Comparison of ENCODE assay signal across 28 cellular contexts in genomic region chr20:7853493-7853892, GRCh38.
"Had no signal": no experiment of that assay in that cellular context is flagged by ENCODE, and none has a peak within 500 bp of the region (broad histone marks: within the 10 kb centered on the region; RNA-seq: fewer than 3 reads in every experiment).

No MANE protein-coding gene starts in this region.

- H3K27me3 Mint-ChIP-seq: brain had no signal

- H3K9me3 Mint-ChIP-seq: activated T-cell treated with anti-CD3 and anti-CD28 coated beads, Interleukin-2, amount 50 U/mL, for 24 hours; activated T-helper 1 cell treated with anti-CD3 and anti-CD28 coated beads, Interleukin-12 subunit alpha, Interleukin-12 subunit beta, Interleukin-2, Interleukin-4 antibody, amounts not matched to agents 30 ng/mL and 10 ng/mL and 1 ng/mL, durations not matched to agents 14 hours and 24 hours and 36 hours; T-helper 1 cell treated with Interleukin-12 subunit alpha and Interleukin-12 subunit beta and Interleukin-4 antibody, amounts not matched to agents 30 μg/mL and 1 μg/mL, for 36 hours had no signal

- H3K36me3 Mint-ChIP-seq: activated naive CD4-positive, alpha-beta T cell treated with anti-CD3 and anti-CD28 coated beads, Interleukin-2, amount 50 U/mL, for 72 hours; brain had no signal

- ATAC-seq: activated CD4-positive, CD25-positive, alpha-beta regulatory T cell treated with anti-CD3 and anti-CD28 coated beads, Interleukin-2, amount 50 U/mL, for 24 hours; activated CD8-positive, alpha-beta T cell treated with anti-CD3 and anti-CD28 coated beads, Interleukin-2, amount 10 ng/mL, durations not matched to agents 7 days and 5 days; activated naive CD4-positive, alpha-beta T cell treated with anti-CD3 and anti-CD28 coated beads, Interleukin-2, amount 50 U/mL, for 72 hours; Panc1; SK-N-SH treated with all-trans-retinoic acid at 6 μM for 48 hours had no signal

- H3K4me3 Mint-ChIP-seq: activated CD8-positive, alpha-beta T cell treated with anti-CD3 and anti-CD28 coated beads, Interleukin-2, amount 10 ng/mL, durations not matched to agents 7 days and 5 days; activated T-cell treated with anti-CD3 and anti-CD28 coated beads, Interleukin-2, amount 50 U/mL, for 24 hours; activated T-helper 1 cell treated with anti-CD3 and anti-CD28 coated beads, Interleukin-12 subunit alpha, Interleukin-12 subunit beta, Interleukin-2, Interleukin-4 antibody, amounts not matched to agents 30 ng/mL and 10 ng/mL and 1 ng/mL, durations not matched to agents 14 hours and 24 hours and 36 hours; brain; T-helper 1 cell treated with Interleukin-12 subunit alpha and Interleukin-12 subunit beta and Interleukin-4 antibody, amounts not matched to agents 30 μg/mL and 1 μg/mL, for 36 hours had no signal

- H3K27ac Mint-ChIP-seq: activated CD8-positive, alpha-beta T cell treated with anti-CD3 and anti-CD28 coated beads, Interleukin-2, amount 10 ng/mL, durations not matched to agents 7 days and 5 days; activated naive CD4-positive, alpha-beta T cell treated with anti-CD3 and anti-CD28 coated beads, Interleukin-2, amount 50 U/mL, for 72 hours; activated T-cell treated with anti-CD3 and anti-CD28 coated beads, Interleukin-2, amount 50 U/mL, for 24 hours; activated T-helper 1 cell treated with anti-CD3 and anti-CD28 coated beads, Interleukin-12 subunit alpha, Interleukin-12 subunit beta, Interleukin-2, Interleukin-4 antibody, amounts not matched to agents 30 ng/mL and 10 ng/mL and 1 ng/mL, durations not matched to agents 14 hours and 24 hours and 36 hours; brain; T-helper 1 cell treated with Interleukin-12 subunit alpha and Interleukin-12 subunit beta and Interleukin-4 antibody, amounts not matched to agents 30 μg/mL and 1 μg/mL, for 36 hours had no signal

- H3K4me3 ChIP-seq: cardiac muscle cell, SJSA1 had no signal

- DNase-seq: activated CD4-positive, alpha-beta T cell treated with anti-CD3 and anti-CD28 coated beads for 4 hours; activated CD8-positive, alpha-beta T cell treated with anti-CD3 and anti-CD28 coated beads, Interleukin-2, amount 10 ng/mL, durations not matched to agents 7 days and 5 days; activated effector memory CD4-positive, alpha-beta T cell treated with anti-CD3 and anti-CD28 coated beads, Interleukin-2, amount 50 U/mL, for 16 hours; activated naive CD4-positive, alpha-beta T cell treated with Interleukin-2 at 50 U/mL for 16 hours; activated T-cell treated with anti-CD3 and anti-CD28 coated beads, Interleukin-2, amount 50 U/mL, for 24 hours; amygdala; cerebellar nuclear complex; KG1; MM.1S; NCI-H1105; NCI-H1436; NCI-H1694 treated with DMSO at 0.1 percent for 48 hours; NCI-H2029 treated with DMSO at 0.1 percent for 48 hours; NCI-H345; NCI-H510A; NCI-H526 treated with DMSO at 0.1 percent for 48 hours; NCI-H82; RPMI8226; SHP77 had no signal
